ENCODE assay signal across 8 cellular contexts in genomic region chr1:67686272-67687197, GRCh38.
A peak's percentile ranks its signal among the peaks of the same experiment; 100 is the strongest.
DNase-seq lines count a peak whose midpoint lies in the region; ATAC-seq, FAIRE-seq and TF ChIP-seq lines count a peak whose summit lies in the region.

No MANE protein-coding gene starts in this region.

- H3K9me3 Mint-ChIP-seq in stimulated activated naive B cell treated with anti-CD40 and anti-IgM and Interleukin-4, amounts not matched to agents 10 μg/mL and 1 μg/mL and 100 μg/mL, for 72 hours, result no peaks in the 10 kb centered on the region

- H4K20me1 ChIP-seq in OCI-LY3 (ENCODE audit: insufficient read depth, low read length), result no peaks in the 10 kb centered on the region

- peak; percentile 96 for TF ChIP-seq POLR2A in erythroblast (IDR thresholded peaks at IDR 0.05; ENCODE audit: low read length)

- H3K79me2 ChIP-seq in OCI-LY3 (ENCODE audit: low read length), result peaks cover 4% of the 10 kb centered on the region

- H3K27ac ChIP-seq in HUES6 (ENCODE audit: low read depth, low read length), result peak overlapping the region; percentile 93
- no peak overlapping the region for H3K27ac ChIP-seq in OCI-LY3 (ENCODE audit: low read length)
- peak overlapping the region; percentile 91 to 94 for H3K27ac ChIP-seq in mucosa of rectum (ENCODE audit: low read depth in 2 of 2, low read length in 2 of 2)

- 0 out of 2 replicates have a peak overlapping the region, but pooled peaks have one; percentile 3 for H2AFZ ChIP-seq in OCI-LY3 (ENCODE audit: low read depth, low read length)

- H3K4me3 Mint-ChIP-seq in stimulated activated naive B cell treated with anti-CD40 and anti-IgM and Interleukin-4, amounts not matched to agents 10 μg/mL and 1 μg/mL and 100 μg/mL, for 72 hours, result peak overlapping the region; percentile 89 to 90

- no peak for DNase-seq in D721Med (ENCODE audit: insufficient read length, low spot score)
- DNase-seq in activated T-cell treated with anti-CD3 and anti-CD28 coated beads for 48 hours (ENCODE audit: low read depth), result peak; percentile 41
- DNase-seq in erythroblast (lab: John Stamatoyannopoulos, UW), result peak; percentile 93 to 96
- DNase-seq in stimulated activated naive B cell treated with anti-CD40 and anti-IgM and Interleukin-4, amounts not matched to agents 10 μg/mL and 1 μg/mL and 100 μg/mL, for 72 hours, result peak; percentile 36

- peaks cover 27% of the 10 kb centered on the region for H3K36me3 ChIP-seq in HUES6 (ENCODE audit: control insufficient read depth, insufficient read depth, low read length)
- peaks cover 11% of the 10 kb centered on the region for H3K36me3 ChIP-seq in OCI-LY3 (replicated peaks; ENCODE audit: low read depth, low read length)
- H3K36me3 ChIP-seq in mucosa of rectum (ENCODE audit: control insufficient read depth in 2 of 2, insufficient read depth in 2 of 2, low read length in 2 of 2), result peaks cover 12 to 17% of the 10 kb centered on the region in 2 donors

- TF ChIP-seq CTCF in D721Med (IDR thresholded peaks at IDR 0.05; ENCODE audit: insufficient read depth, missing control alignments) (no peak), OCI-LY3 (IDR thresholded peaks at IDR 0.05; ENCODE audit: low read depth, low read length) (peak; percentile 5; the same call in 1 of the 2 replicates)

- FAIRE-seq in D721Med (lab: Jason Lieb, UNC), result peak; percentile 64

- peak overlapping the region; percentile 89 for H3K4me2 ChIP-seq in OCI-LY3 (ENCODE audit: low read length)

- peak; percentile 33 for ATAC-seq in GM21447 (IDR thresholded peaks at IDR 0.05; ENCODE audit: unreplicated experiment)
- ATAC-seq in stimulated activated naive B cell treated with anti-CD40 and anti-IgM and Interleukin-4, amounts not matched to agents 10 μg/mL and 1 μg/mL and 100 μg/mL, for 72 hours (replicated peaks), result peak; percentile 16 to 21

- H3K27ac Mint-ChIP-seq in stimulated activated naive B cell treated with anti-CD40 and anti-IgM and Interleukin-4, amounts not matched to agents 10 μg/mL and 1 μg/mL and 100 μg/mL, for 72 hours, result peak overlapping the region; percentile 91

- H3K27me3 ChIP-seq in HUES6 (ENCODE audit: control insufficient read depth, insufficient read depth, low read length) (no peaks in the 10 kb centered on the region), OCI-LY3 (ENCODE audit: low read depth, low read length) (no peaks in the 10 kb centered on the region), mucosa of rectum (ENCODE audit: control insufficient read depth in 2 of 2, insufficient read depth in 2 of 2, low read length in 2 of 2) (no peaks in the 10 kb centered on the region)

- H3K4me3 ChIP-seq in HUES6 (ENCODE audit: low read depth, low read length) (peak overlapping the region; percentile 98), OCI-LY3 (ENCODE audit: low read length) (peak overlapping the region; percentile 97), mucosa of rectum (ENCODE audit: low read length in 2 of 2) (peak overlapping the region; percentile 79 to 92)

- no peaks in the 10 kb centered on the region for H3K27me3 Mint-ChIP-seq in stimulated activated naive B cell treated with anti-CD40 and anti-IgM and Interleukin-4, amounts not matched to agents 10 μg/mL and 1 μg/mL and 100 μg/mL, for 72 hours

- H3K9me3 ChIP-seq in HUES6 (ENCODE audit: control insufficient read depth, insufficient read depth, low read depth, low read length), result no peaks in the 10 kb centered on the region
- no peaks in the 10 kb centered on the region for H3K9me3 ChIP-seq in OCI-LY3 (ENCODE audit: insufficient read depth, low read length)
- no peaks in the 10 kb centered on the region for H3K9me3 ChIP-seq in mucosa of rectum (ENCODE audit: control insufficient read depth in 2 of 2, low read length in 2 of 2)

- peak overlapping the region; percentile 94 for H3K9ac ChIP-seq in HUES6 (ENCODE audit: low read length)
- H3K9ac ChIP-seq in OCI-LY3 (ENCODE audit: low read length), result peak overlapping the region; percentile 82
- peak overlapping the region; percentile 92 to 96 for H3K9ac ChIP-seq in mucosa of rectum (ENCODE audit: low read depth in 1 of 2, low read length in 2 of 2)

- H3K36me3 Mint-ChIP-seq in stimulated activated naive B cell treated with anti-CD40 and anti-IgM and Interleukin-4, amounts not matched to agents 10 μg/mL and 1 μg/mL and 100 μg/mL, for 72 hours, result peaks cover 4 to 9% of the 10 kb centered on the region in 2 donors

- H3K4me1 ChIP-seq in HUES6 (ENCODE audit: control insufficient read depth, insufficient read depth, low read length) (peaks cover 27% of the 10 kb centered on the region), OCI-LY3 (ENCODE audit: low read length) (peaks cover 10% of the 10 kb centered on the region), mucosa of rectum (ENCODE audit: control insufficient read depth in 2 of 2, insufficient read depth in 2 of 2, low read length in 2 of 2) (peaks cover 18 to 31% of the 10 kb centered on the region in 2 donors)

- H3K4me1 Mint-ChIP-seq in stimulated activated naive B cell treated with anti-CD40 and anti-IgM and Interleukin-4, amounts not matched to agents 10 μg/mL and 1 μg/mL and 100 μg/mL, for 72 hours, result peaks cover 22 to 32% of the 10 kb centered on the region in 2 donors
